In the genomic region with DNA sequence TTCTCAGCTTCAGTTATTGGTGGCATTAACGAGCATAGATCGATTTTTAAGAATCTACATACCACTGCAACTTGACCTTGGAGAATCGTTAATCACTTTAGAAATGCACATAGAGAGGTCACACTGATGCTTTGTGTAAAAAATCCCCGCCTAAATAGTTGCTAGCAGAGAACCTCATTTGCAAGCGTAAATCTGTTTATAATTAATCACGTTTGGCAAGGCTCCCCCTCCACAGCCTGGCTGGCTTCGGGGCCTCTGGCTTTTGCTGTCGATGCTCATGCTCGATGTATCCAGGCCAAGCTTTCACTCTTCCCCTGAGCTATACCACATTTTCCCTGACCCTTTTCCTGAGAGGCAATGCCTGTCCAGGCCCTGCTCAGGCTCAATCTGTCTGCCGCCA, we compare ENCODE assay signal across 1 cellular context.
TF ChIP-seq lines count a peak whose summit lies in the region.

No MANE protein-coding gene starts in this region.

TF ChIP-seq in K562, 482 proteins besides CTCF, POLR2A, EP300 and RAD21 (continued from another document):
- TF ChIP-seq, protein P1, sequence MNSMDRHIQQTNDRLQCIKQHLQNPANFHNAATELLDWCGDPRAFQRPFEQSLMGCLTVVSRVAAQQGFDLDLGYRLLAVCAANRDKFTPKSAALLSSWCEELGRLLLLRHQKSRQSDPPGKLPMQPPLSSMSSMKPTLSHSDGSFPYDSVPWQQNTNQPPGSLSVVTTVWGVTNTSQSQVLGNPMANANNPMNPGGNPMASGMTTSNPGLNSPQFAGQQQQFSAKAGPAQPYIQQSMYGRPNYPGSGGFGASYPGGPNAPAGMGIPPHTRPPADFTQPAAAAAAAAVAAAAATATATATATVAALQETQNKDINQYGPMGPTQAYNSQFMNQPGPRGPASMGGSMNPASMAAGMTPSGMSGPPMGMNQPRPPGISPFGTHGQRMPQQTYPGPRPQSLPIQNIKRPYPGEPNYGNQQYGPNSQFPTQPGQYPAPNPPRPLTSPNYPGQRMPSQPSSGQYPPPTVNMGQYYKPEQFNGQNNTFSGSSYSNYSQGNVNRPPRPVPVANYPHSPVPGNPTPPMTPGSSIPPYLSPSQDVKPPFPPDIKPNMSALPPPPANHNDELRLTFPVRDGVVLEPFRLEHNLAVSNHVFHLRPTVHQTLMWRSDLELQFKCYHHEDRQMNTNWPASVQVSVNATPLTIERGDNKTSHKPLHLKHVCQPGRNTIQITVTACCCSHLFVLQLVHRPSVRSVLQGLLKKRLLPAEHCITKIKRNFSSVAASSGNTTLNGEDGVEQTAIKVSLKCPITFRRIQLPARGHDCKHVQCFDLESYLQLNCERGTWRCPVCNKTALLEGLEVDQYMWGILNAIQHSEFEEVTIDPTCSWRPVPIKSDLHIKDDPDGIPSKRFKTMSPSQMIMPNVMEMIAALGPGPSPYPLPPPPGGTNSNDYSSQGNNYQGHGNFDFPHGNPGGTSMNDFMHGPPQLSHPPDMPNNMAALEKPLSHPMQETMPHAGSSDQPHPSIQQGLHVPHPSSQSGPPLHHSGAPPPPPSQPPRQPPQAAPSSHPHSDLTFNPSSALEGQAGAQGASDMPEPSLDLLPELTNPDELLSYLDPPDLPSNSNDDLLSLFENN (IDR thresholded peaks at IDR 0.05; ENCODE audit: low read depth in 2 of 2, low read length in 2 of 2) = no peak
